ENCODE assay signal across 23 cellular contexts in genomic region chr11:134792044-134792443, GRCh38.
A peak's percentile ranks its signal among the peaks of the same experiment; 100 is the strongest.
DNase-seq lines count a peak whose midpoint lies in the region; ATAC-seq and TF ChIP-seq lines count a peak whose summit lies in the region.
"Had no signal": no experiment of that assay in that cellular context is flagged by ENCODE, and none has a peak within 500 bp of the region (broad histone marks: within the 10 kb centered on the region; RNA-seq: fewer than 3 reads in every experiment).

No MANE protein-coding gene starts in this region.

- H3K4me3 ChIP-seq in cardiac muscle cell (no peak overlapping the region), heart right ventricle (no peak overlapping the region), Panc1 (ENCODE audit: low read depth in 2 of 2, low read length in 2 of 2) (no peak overlapping the region)
- H3K4me3 ChIP-seq: breast epithelium, coronary artery, esophagus squamous epithelium, sigmoid colon, SJSA1 had no signal

- H3K27me3 Mint-ChIP-seq in activated CD4-positive, alpha-beta T cell treated with anti-CD3 and anti-CD28 coated beads, Interleukin-2, amount 10 ng/mL, durations not matched to agents 7 days and 5 days: peaks cover 7% of the 10 kb centered on the region

- no peak for DNase-seq in cardiac muscle cell (ENCODE audit: low read depth in 1 of 2, low spot score in 1 of 2)
- DNase-seq in heart right ventricle: no peak
- no peak for DNase-seq in Panc1 (ENCODE audit: low read depth, low spot score)
- DNase-seq in islet precursor cell: peak; percentile 87
- DNase-seq in activated CD4-positive, alpha-beta T cell treated with anti-CD3 and anti-CD28 coated beads, Interleukin-2, amount 10 ng/mL, durations not matched to agents 7 days and 5 days: no peak
- no peak for DNase-seq in NCI-H2107 (lab: John Stamatoyannopoulos, UW)
- DNase-seq in HUDEP-2 (lab: John Stamatoyannopoulos, UW; ENCODE audit: unreplicated experiment in 76 of 76): no peak
- DNase-seq: activated CD4-positive, alpha-beta T cell treated with anti-CD3 and anti-CD28 coated beads for 1 hour; activated CD8-positive, alpha-beta T cell treated with anti-CD3 and anti-CD28 coated beads, Interleukin-2, amount 10 ng/mL, durations not matched to agents 7 days and 5 days; activated effector memory CD4-positive, alpha-beta T cell treated with anti-CD3 and anti-CD28 coated beads, Interleukin-2, amount 50 U/mL, for 16 hours; activated naive CD8-positive, alpha-beta T cell treated with anti-CD3 and anti-CD28 coated beads, Interleukin-2, amount 50 U/mL, for 24 hours; esophagus squamous epithelium; mammary epithelial cell; NCI-H526; sigmoid colon; stimulated activated CD8-positive, alpha-beta memory T cell treated with anti-CD3 and anti-CD28 coated beads, Interleukin-4, amount 100 ng/mL, for 48 hours had no signal

- H3K9me3 ChIP-seq in cardiac muscle cell (ENCODE audit: low read depth): no peaks in the 10 kb centered on the region
- no peaks in the 10 kb centered on the region for H3K9me3 ChIP-seq in heart right ventricle
- no peaks in the 10 kb centered on the region for H3K9me3 ChIP-seq in Panc1 (ENCODE audit: control insufficient read depth, insufficient read depth, low read depth, low read length)
- H3K9me3 ChIP-seq: breast epithelium, esophagus squamous epithelium, sigmoid colon, SJSA1 had no signal

- peaks cover 19% of the 10 kb centered on the region for H3K4me1 ChIP-seq in cardiac muscle cell (ENCODE audit: low read depth)
- H3K4me1 ChIP-seq in heart right ventricle: no peaks in the 10 kb centered on the region
- no peaks in the 10 kb centered on the region for H3K4me1 ChIP-seq in Panc1 (ENCODE audit: control insufficient read depth, insufficient read depth, low read length)
- H3K4me1 ChIP-seq: breast epithelium, esophagus squamous epithelium, sigmoid colon, SJSA1 had no signal

- intact Hi-C loops in heart right ventricle (cut with DNase I): no loop called here
- intact Hi-C loops in Panc1 (cut with micrococcal nuclease; ENCODE audit: unreplicated experiment): no loop called here

- H3K27me3 ChIP-seq in cardiac muscle cell (no peaks in the 10 kb centered on the region), heart right ventricle (peaks cover 0 to 58% (median 10%) of the 10 kb centered on the region in 7 donors), Panc1 (ENCODE audit: control insufficient read depth, insufficient read depth, low read length) (peaks cover 22% of the 10 kb centered on the region)
- H3K27me3 ChIP-seq: breast epithelium, sigmoid colon, SJSA1 had no signal

- H3K4me1 Mint-ChIP-seq in activated CD4-positive, alpha-beta T cell treated with anti-CD3 and anti-CD28 coated beads, Interleukin-2, amount 10 ng/mL, durations not matched to agents 7 days and 5 days: no peaks in the 10 kb centered on the region
- H3K4me1 Mint-ChIP-seq: activated naive CD8-positive, alpha-beta T cell treated with anti-CD3 and anti-CD28 coated beads, Interleukin-2, amount 50 U/mL, for 24 hours had no signal

- H3K27ac Mint-ChIP-seq in activated CD4-positive, alpha-beta T cell treated with anti-CD3 and anti-CD28 coated beads, Interleukin-2, amount 10 ng/mL, durations not matched to agents 7 days and 5 days: no peak overlapping the region
- H3K27ac Mint-ChIP-seq: activated CD8-positive, alpha-beta T cell treated with anti-CD3 and anti-CD28 coated beads, Interleukin-2, amount 10 ng/mL, durations not matched to agents 7 days and 5 days; activated naive CD8-positive, alpha-beta T cell treated with anti-CD3 and anti-CD28 coated beads, Interleukin-2, amount 50 U/mL, for 24 hours; progenitor cell of endocrine pancreas; T-helper 1 cell treated with Interleukin-12 subunit alpha and Interleukin-12 subunit beta and Interleukin-4 antibody, amounts not matched to agents 30 μg/mL and 1 μg/mL, for 36 hours; type B pancreatic cell had no signal

- BruUV-seq in Panc1 (replicated peaks; lab: Mats Ljungman, UMichigan): no TSS peak

- no peaks in the 10 kb centered on the region for H3K9me3 Mint-ChIP-seq in activated CD4-positive, alpha-beta T cell treated with anti-CD3 and anti-CD28 coated beads, Interleukin-2, amount 10 ng/mL, durations not matched to agents 7 days and 5 days
- H3K9me3 Mint-ChIP-seq: activated naive CD8-positive, alpha-beta T cell treated with anti-CD3 and anti-CD28 coated beads, Interleukin-2, amount 50 U/mL, for 24 hours; T-helper 1 cell treated with Interleukin-12 subunit alpha and Interleukin-12 subunit beta and Interleukin-4 antibody, amounts not matched to agents 30 μg/mL and 1 μg/mL, for 36 hours; type B pancreatic cell had no signal

- in situ Hi-C loops in Panc1 (cut with HindIII; ENCODE audit: low pct_unique_long_range_greater_than_20kb, low sequenced_read_pairs): no loop called here

- H3K27ac ChIP-seq in cardiac muscle cell: peak overlapping the region; percentile 64
- no peak overlapping the region for H3K27ac ChIP-seq in heart right ventricle
- no peak overlapping the region for H3K27ac ChIP-seq in Panc1 (ENCODE audit: low read length)
- H3K27ac ChIP-seq: breast epithelium, coronary artery, esophagus squamous epithelium, sigmoid colon, SJSA1 had no signal

- TF ChIP-seq CTCF in cardiac muscle cell (IDR thresholded peaks at IDR 0.05; ENCODE audit: low read depth, low read length): no peak
- TF ChIP-seq CTCF in heart right ventricle (IDR thresholded peaks at IDR 0.05): no peak
- no peak for TF ChIP-seq CTCF in Panc1 (IDR thresholded peaks at IDR 0.05)

- CTCF ChIA-PET in Panc1 (lab: Charles Lee): no interaction called here
- CTCF ChIA-PET in activated CD4-positive, alpha-beta T cell treated with anti-CD3 and anti-CD28 coated beads, Interleukin-2, amount 10 ng/mL, durations not matched to agents 7 days and 5 days (lab: Charles Lee): no interaction called here

- H3K36me3 Mint-ChIP-seq in activated CD4-positive, alpha-beta T cell treated with anti-CD3 and anti-CD28 coated beads, Interleukin-2, amount 10 ng/mL, durations not matched to agents 7 days and 5 days (ENCODE audit: low read depth): no peaks in the 10 kb centered on the region
- H3K36me3 Mint-ChIP-seq: type B pancreatic cell had no signal

- WGBS in heart right ventricle, 2 donors: 46 to 47% methylated on average over 7 of the region's 7 CpGs

- H3K4me3 Mint-ChIP-seq in activated CD4-positive, alpha-beta T cell treated with anti-CD3 and anti-CD28 coated beads, Interleukin-2, amount 10 ng/mL, durations not matched to agents 7 days and 5 days: no peak overlapping the region
- H3K4me3 Mint-ChIP-seq: activated CD8-positive, alpha-beta T cell treated with anti-CD3 and anti-CD28 coated beads, Interleukin-2, amount 10 ng/mL, durations not matched to agents 7 days and 5 days; activated naive CD8-positive, alpha-beta T cell treated with anti-CD3 and anti-CD28 coated beads, Interleukin-2, amount 50 U/mL, for 24 hours; T-helper 1 cell treated with Interleukin-12 subunit alpha and Interleukin-12 subunit beta and Interleukin-4 antibody, amounts not matched to agents 30 μg/mL and 1 μg/mL, for 36 hours; type B pancreatic cell had no signal

- ATAC-seq in heart right ventricle (no peak), Panc1 (peak; percentile 34; the same call in 1 of the 2 replicates), GM18858 (IDR thresholded peaks at IDR 0.05; ENCODE audit: unreplicated experiment) (no peak)
- ATAC-seq: activated CD8-positive, alpha-beta T cell treated with anti-CD3 and anti-CD28 coated beads, Interleukin-2, amount 10 ng/mL, durations not matched to agents 7 days and 5 days; activated naive CD8-positive, alpha-beta T cell treated with anti-CD3 and anti-CD28 coated beads, Interleukin-2, amount 50 U/mL, for 24 hours had no signal

- H3K36me3 ChIP-seq in cardiac muscle cell: no peaks in the 10 kb centered on the region
- no peaks in the 10 kb centered on the region for H3K36me3 ChIP-seq in heart right ventricle
- no peaks in the 10 kb centered on the region for H3K36me3 ChIP-seq in Panc1 (ENCODE audit: control insufficient read depth, insufficient read depth, low read length)
- H3K36me3 ChIP-seq: breast epithelium, esophagus squamous epithelium, sigmoid colon, SJSA1 had no signal

- POLR2A ChIA-PET in Panc1 (lab: Charles Lee): no interaction called here
- POLR2A ChIA-PET in activated CD4-positive, alpha-beta T cell treated with anti-CD3 and anti-CD28 coated beads, Interleukin-2, amount 10 ng/mL, durations not matched to agents 7 days and 5 days (lab: Charles Lee): no interaction called here
